8 cellular contexts compared by ENCODE assay signal in the genomic region with DNA sequence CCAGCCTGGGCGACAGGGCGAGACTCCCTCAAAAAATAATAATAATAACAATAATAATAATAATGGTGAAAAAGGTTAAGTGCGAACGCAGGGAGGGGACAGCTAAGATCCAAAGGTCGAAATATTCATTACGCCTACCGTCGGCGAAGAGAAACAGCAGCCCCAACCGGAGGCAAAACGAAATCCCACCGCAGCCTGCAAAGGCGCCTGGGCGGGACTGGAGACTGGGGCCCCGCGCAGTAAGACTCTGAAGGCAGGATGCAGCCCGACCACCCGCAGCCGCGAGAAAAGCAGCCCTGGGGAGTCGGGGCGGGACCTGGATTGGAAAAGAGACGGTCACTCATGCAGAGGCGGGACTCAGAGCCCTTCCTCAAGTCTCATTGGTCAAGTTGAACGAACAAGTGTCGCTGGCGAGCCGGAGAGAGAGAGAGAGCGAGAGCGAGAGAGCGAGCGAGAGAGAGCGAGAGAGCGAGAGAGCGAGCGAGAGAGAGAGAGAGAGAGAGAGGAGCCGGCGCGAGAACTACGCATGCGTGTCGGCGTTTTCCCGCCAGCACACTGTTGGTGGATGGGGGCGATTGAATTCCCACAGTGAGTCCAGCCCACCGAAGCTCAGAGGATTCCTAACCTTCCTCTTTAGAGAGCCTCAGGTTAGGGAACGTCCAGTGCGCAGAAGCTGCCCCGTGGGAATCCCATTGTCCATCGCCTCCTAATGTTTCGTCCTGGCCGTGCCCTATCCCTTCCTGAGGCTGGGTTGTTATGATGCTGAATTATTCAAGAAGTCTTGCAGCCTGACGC. TPM values are rescaled to one million over a fixed set of nuclear protein-coding genes. Genes with fewer than 3 reads are reported as not detected.
A peak's percentile ranks its signal among the peaks of the same experiment; 100 is the strongest.
DNase-seq lines count a peak whose midpoint lies in the region; ATAC-seq and TF ChIP-seq lines count a peak whose summit lies in the region.

No MANE protein-coding gene starts in this region.

- peak overlapping the region; percentile 82 to 95 (median 89) for H3K4me3 Mint-ChIP-seq in CD8-positive, alpha-beta memory T cell
- peak overlapping the region; percentile 76 for H3K4me3 Mint-ChIP-seq in activated CD4-positive, alpha-beta memory T cell treated with anti-CD3 and anti-CD28 coated beads for 36 hours

- H3K27ac ChIP-seq in CD8-positive, alpha-beta memory T cell (ENCODE audit: low read depth, low read length), result peak overlapping the region; percentile 75
- H3K27ac ChIP-seq in lower lobe of right lung, result peak overlapping the region; percentile 93

- DNase-seq in CD8-positive, alpha-beta memory T cell, result peak; percentile 89 to 99 (median 97)
- DNase-seq in NCI-H82 (lab: John Stamatoyannopoulos, UW) (peak; percentile 100), ecto neural progenitor cell (ENCODE audit: low spot score) (peak; percentile 97), lower lobe of right lung (peak; percentile 96)
- DNase-seq in activated CD4-positive, alpha-beta memory T cell treated with anti-CD3 and anti-CD28 coated beads for 36 hours, result peak; percentile 98
- DNase-seq in stimulated activated CD4-positive, alpha-beta T cell treated with anti-CD3 and anti-CD28 coated beads, TNF-alpha, amount 100 ng/mL, for 1 hour (ENCODE audit: low read depth in 3 of 3, low spot score in 1 of 3), result peak; percentile 71 to 87 (median 83)

- no peaks in the 10 kb centered on the region for H3K9me3 ChIP-seq in CD8-positive, alpha-beta memory T cell (ENCODE audit: low read length)
- H3K9me3 ChIP-seq in lower lobe of right lung, result no peaks in the 10 kb centered on the region

- POLR2A ChIA-PET in CD8-positive, alpha-beta memory T cell (lab: Charles Lee), result interaction anchor here (0.6 to 1.9 kb wide), 8 partner anchors 12 to 334 kb away, joined by 3 to 8 read pairs (median 4); a partner anchor contains a TSS
- POLR2A ChIA-PET in activated CD4-positive, alpha-beta memory T cell treated with anti-CD3 and anti-CD28 coated beads for 36 hours (lab: Charles Lee), result interaction anchor here (0.6 to 2.1 kb wide), 9 partner anchors 9 to 79 kb away, joined by 3 to 9 read pairs (median 4); a partner anchor contains a TSS

- peaks cover 4 to 9% of the 10 kb centered on the region in 2 donors for H3K27me3 Mint-ChIP-seq in CD8-positive, alpha-beta memory T cell
- peaks cover 2% of the 10 kb centered on the region for H3K27me3 Mint-ChIP-seq in activated CD4-positive, alpha-beta memory T cell treated with anti-CD3 and anti-CD28 coated beads for 36 hours

- intact Hi-C loops in activated CD4-positive, alpha-beta memory T cell treated with anti-CD3 and anti-CD28 coated beads for 36 hours (cut with micrococcal nuclease), result loop anchor here (1.0 to 5.0 kb wide), 8 partner anchors 17 to 107 kb away; a partner anchor contains a TSS
- intact Hi-C loops in lower lobe of right lung (cut with DNase I), result no loop called here

- H3K36me3 ChIP-seq in CD8-positive, alpha-beta memory T cell (ENCODE audit: insufficient read depth, low read length), result no peaks in the 10 kb centered on the region
- H3K36me3 ChIP-seq in lower lobe of right lung, result peaks cover 10% of the 10 kb centered on the region

- H3K9me3 Mint-ChIP-seq in CD8-positive, alpha-beta memory T cell, result peaks cover 0 to 3% (median 3%) of the 10 kb centered on the region in 5 donors
- H3K9me3 Mint-ChIP-seq in activated CD4-positive, alpha-beta memory T cell treated with anti-CD3 and anti-CD28 coated beads for 36 hours, result peaks cover 2% of the 10 kb centered on the region

- H3K36me3 Mint-ChIP-seq in CD8-positive, alpha-beta memory T cell, result peaks cover 0 to 7% (median 2%) of the 10 kb centered on the region in 3 donors
- peaks cover 2% of the 10 kb centered on the region for H3K36me3 Mint-ChIP-seq in activated CD4-positive, alpha-beta memory T cell treated with anti-CD3 and anti-CD28 coated beads for 36 hours

- no peaks in the 10 kb centered on the region for H3K27me3 ChIP-seq in CD8-positive, alpha-beta memory T cell (ENCODE audit: insufficient read depth, low read length, poor library complexity, severe bottlenecking)
- H3K27me3 ChIP-seq in lower lobe of right lung (ENCODE audit: low read depth), result no peaks in the 10 kb centered on the region

- peak; percentile 83 for ATAC-seq in GM19452 (IDR thresholded peaks at IDR 0.05; ENCODE audit: unreplicated experiment)
- ATAC-seq in HG03575 (IDR thresholded peaks at IDR 0.05; ENCODE audit: extremely low read depth, insufficient number of reproducible peaks, low FRiP score, unreplicated experiment), result peak; percentile 37
- peak; percentile 95 for ATAC-seq in lower lobe of right lung

- peak overlapping the region; percentile 89 to 99 (median 95) for H3K27ac Mint-ChIP-seq in CD8-positive, alpha-beta memory T cell
- peak overlapping the region; percentile 90 for H3K27ac Mint-ChIP-seq in activated CD4-positive, alpha-beta memory T cell treated with anti-CD3 and anti-CD28 coated beads for 36 hours

- no peak for TF ChIP-seq CTCF in lower lobe of right lung (IDR thresholded peaks at IDR 0.05)

- peaks cover 36 to 46% (median 40%) of the 10 kb centered on the region in 3 donors for H3K4me1 Mint-ChIP-seq in CD8-positive, alpha-beta memory T cell
- H3K4me1 Mint-ChIP-seq in activated CD4-positive, alpha-beta memory T cell treated with anti-CD3 and anti-CD28 coated beads for 36 hours (ENCODE audit: low read depth), result peaks cover 45% of the 10 kb centered on the region

- CTCF ChIA-PET in CD8-positive, alpha-beta memory T cell (lab: Charles Lee), result interaction anchor here (0.8 to 2.7 kb wide), 8 partner anchors 17 to 83 kb away, joined by 3 to 21 read pairs (median 6); a partner anchor contains a TSS
- CTCF ChIA-PET in activated CD4-positive, alpha-beta memory T cell treated with anti-CD3 and anti-CD28 coated beads for 36 hours (lab: Charles Lee), result interaction anchor here (0.8 to 7.8 kb wide), 12 partner anchors 11 to 348 kb away, joined by 3 to 52 read pairs (median 4); a partner anchor contains a TSS

- H3K4me1 ChIP-seq in CD8-positive, alpha-beta memory T cell (ENCODE audit: insufficient read depth, low read length), result peaks cover 38% of the 10 kb centered on the region
- peaks cover 33% of the 10 kb centered on the region for H3K4me1 ChIP-seq in lower lobe of right lung

- H3K4me3 ChIP-seq in CD8-positive, alpha-beta memory T cell (ENCODE audit: low read length), result peak overlapping the region; percentile 79
- H3K4me3 ChIP-seq in lower lobe of right lung, result peak overlapping the region; percentile 80

RNA-seq across cellular contexts. Expression of a gene that starts 10.7 kb away (rescaled TPM):
- 10 to 100 TPM; 39.1 to 41.5 TPM for total RNA-seq in CD8-positive, alpha-beta memory T cell
- polyA plus RNA-seq in CD8-positive, alpha-beta memory T cell, result 1.7 TPM
- total RNA-seq in activated CD4-positive, alpha-beta memory T cell treated with anti-CD3 and anti-CD28 coated beads for 36 hours, result 10 to 100 TPM; 32.9 to 34.1 TPM
- total RNA-seq in lower lobe of right lung, result 22.9 TPM

RNA-seq across cellular contexts. Expression of a gene that starts 17.6 kb away (rescaled TPM):
- 100 to 1,000 TPM; 152 to 158 TPM for total RNA-seq in CD8-positive, alpha-beta memory T cell
- 179 TPM for polyA plus RNA-seq in CD8-positive, alpha-beta memory T cell
- 10 to 100 TPM; 89.6 to 91.7 TPM for total RNA-seq in activated CD4-positive, alpha-beta memory T cell treated with anti-CD3 and anti-CD28 coated beads for 36 hours
- total RNA-seq in lower lobe of right lung, result 70.2 TPM

RNA-seq across cellular contexts. Expression of a gene that starts 28.7 kb away (rescaled TPM):
- total RNA-seq in CD8-positive, alpha-beta memory T cell, result 10 to 100 TPM; 78.3 to 79.8 TPM
- polyA plus RNA-seq in CD8-positive, alpha-beta memory T cell, result 20.2 TPM
- 10 to 100 TPM; 62.0 to 68.1 TPM for total RNA-seq in activated CD4-positive, alpha-beta memory T cell treated with anti-CD3 and anti-CD28 coated beads for 36 hours
- 51.1 TPM for total RNA-seq in lower lobe of right lung

RNA-seq across cellular contexts. Expression of a gene that starts 32.7 kb away (rescaled TPM):
- total RNA-seq in CD8-positive, alpha-beta memory T cell, result 1 to 10 TPM; 3.2 to 3.7 TPM
- 0.18 TPM for polyA plus RNA-seq in CD8-positive, alpha-beta memory T cell
- total RNA-seq in activated CD4-positive, alpha-beta memory T cell treated with anti-CD3 and anti-CD28 coated beads for 36 hours, result 1 to 10 TPM; 1.9 to 2.4 TPM
- 4.2 TPM for total RNA-seq in lower lobe of right lung

RNA-seq across cellular contexts. Expression of a gene that starts 36.1 kb away (rescaled TPM):
- total RNA-seq in CD8-positive, alpha-beta memory T cell, result 10 to 100 TPM; 67.6 to 73.2 TPM
- 43.7 TPM for polyA plus RNA-seq in CD8-positive, alpha-beta memory T cell
- total RNA-seq in activated CD4-positive, alpha-beta memory T cell treated with anti-CD3 and anti-CD28 coated beads for 36 hours, result 10 to 100 TPM; 45.2 to 47.9 TPM
- total RNA-seq in lower lobe of right lung, result 27.9 TPM

Comparison
In these comparisons a context has a peak if more than half of its experiments do, and no peak if none do; other contexts are left out.
1. Peak in every context shown above with its lines: DNase-seq, ATAC-seq, H3K4me3 ChIP-seq and H3K27ac ChIP-seq.
2. ATAC-seq: peak in every context shown above with its lines; median percentile 95 in lower lobe of right lung; 83 in GM19452; 37 in HG03575.